Comparison of ENCODE assay signal across 8 cellular contexts in genomic region chr16:728131-728889, GRCh38. TPM values are rescaled to one million over a fixed set of nuclear protein-coding genes. Genes with fewer than 3 reads are reported as not detected.
DNase-seq lines count a peak whose midpoint lies in the region; ATAC-seq and TF ChIP-seq lines count a peak whose summit lies in the region.

No MANE protein-coding gene starts in this region.

- H3K36me3 Mint-ChIP-seq in stimulated activated effector memory CD8-positive, alpha-beta T cell treated with anti-CD3 and anti-CD28 coated beads, Interleukin-12 subunit alpha, Interleukin-12 subunit beta, amount 100 ng/mL, for 72 hours = peaks cover 9% of the 10 kb centered on the region

- H3K27me3 ChIP-seq in BLaER1 treated with 17β-estradiol and CSF1 and Interleukin-3, amounts not matched to agents 10 nM and 100 nM = peaks cover 0 to 34% (median 0%) of the 10 kb centered on the region in 11 experiments; a peak in 7 of 22 replicates

- H3K9ac ChIP-seq in BLaER1 treated with 17β-estradiol and CSF1 and Interleukin-3, amounts not matched to agents 10 nM and 100 nM = peak overlapping the region in 10 of 11 experiments; percentile 42 to 84 (median 80); a peak in 15 of 22 replicates

- peaks cover 31 to 44% (median 39%) of the 10 kb centered on the region in 11 experiments for H3K36me3 ChIP-seq in BLaER1 treated with 17β-estradiol and CSF1 and Interleukin-3, amounts not matched to agents 10 nM and 100 nM

- peak overlapping the region; percentile 56 for H3K27ac Mint-ChIP-seq in stimulated activated effector memory CD8-positive, alpha-beta T cell treated with anti-CD3 and anti-CD28 coated beads, Interleukin-12 subunit alpha, Interleukin-12 subunit beta, amount 100 ng/mL, for 72 hours

- no peaks in the 10 kb centered on the region for H3K9me3 Mint-ChIP-seq in stimulated activated effector memory CD8-positive, alpha-beta T cell treated with anti-CD3 and anti-CD28 coated beads, Interleukin-12 subunit alpha, Interleukin-12 subunit beta, amount 100 ng/mL, for 72 hours

- peaks cover 28 to 80% (median 66%) of the 10 kb centered on the region in 11 experiments; a peak in 21 of 22 replicates for H4K20me1 ChIP-seq in BLaER1 treated with 17β-estradiol and CSF1 and Interleukin-3, amounts not matched to agents 10 nM and 100 nM

- H3K27ac ChIP-seq in BLaER1 treated with 17β-estradiol and CSF1 and Interleukin-3, amounts not matched to agents 10 nM and 100 nM = peak overlapping the region in 3 of 11 experiments; percentile 77 to 83 (median 80); a peak in 6 of 22 replicates

- peak overlapping the region; percentile 65 for H3K4me3 Mint-ChIP-seq in stimulated activated effector memory CD8-positive, alpha-beta T cell treated with anti-CD3 and anti-CD28 coated beads, Interleukin-12 subunit alpha, Interleukin-12 subunit beta, amount 100 ng/mL, for 72 hours

- TF ChIP-seq POLR2A in lower leg skin (IDR thresholded peaks at IDR 0.05) = no peak

- peaks cover 5% of the 10 kb centered on the region for H3K4me1 Mint-ChIP-seq in stimulated activated effector memory CD8-positive, alpha-beta T cell treated with anti-CD3 and anti-CD28 coated beads, Interleukin-12 subunit alpha, Interleukin-12 subunit beta, amount 100 ng/mL, for 72 hours

- H3K4me3 ChIP-seq in BLaER1 treated with 17β-estradiol and CSF1 and Interleukin-3, amounts not matched to agents 10 nM and 100 nM = peak overlapping the region; percentile 67 to 78 (median 73); a peak in 19 of 20 replicates
- no peak overlapping the region for H3K4me3 ChIP-seq in lower leg skin (ENCODE audit: low read depth, poor library complexity, severe bottlenecking)

- H3K9me3 ChIP-seq in BLaER1 treated with 17β-estradiol and CSF1 and Interleukin-3, amounts not matched to agents 10 nM and 100 nM (replicated peaks in 1 of 11) = no peaks in the 10 kb centered on the region

- WGBS in lower leg skin, 2 donors = 0 to 3% methylated on average over 9 to 46 of the region's 80 CpGs

- peak; percentile 88 for DNase-seq in GM19238 (ENCODE audit: insufficient read length, low spot score)
- DNase-seq in NCI-H146 treated with DMSO at 0.1 percent for 48 hours (lab: John Stamatoyannopoulos, UW; ENCODE audit: unreplicated experiment) = peak; percentile 66
- peak; percentile 48 to 52 for DNase-seq in activated CD4-positive, alpha-beta T cell treated with anti-CD3 and anti-CD28 coated beads for 4 hours
- DNase-seq in dermis blood vessel endothelial cell = peak; percentile 49
- peak; percentile 45 to 93 for DNase-seq in lower leg skin (ENCODE audit: low spot score in 2 of 2)
- peak; percentile 51 to 83 for DNase-seq in stimulated activated effector memory CD8-positive, alpha-beta T cell treated with anti-CD3 and anti-CD28 coated beads, Interleukin-12 subunit alpha, Interleukin-12 subunit beta, amount 100 ng/mL, for 72 hours (ENCODE audit: low spot score in 2 of 2)
- DNase-seq in KG1 (lab: John Stamatoyannopoulos, UW) = no peak

- intact Hi-C loops in lower leg skin (cut with DNase I; ENCODE audit: low total_unique reads) = no loop called here

- TF ChIP-seq CTCF in lower leg skin (IDR thresholded peaks at IDR 0.05) = no peak

- H3K4me2 ChIP-seq in BLaER1 treated with 17β-estradiol and CSF1 and Interleukin-3, amounts not matched to agents 10 nM and 100 nM = peak overlapping the region; percentile 96 to 100 (median 100)

- peaks cover 11 to 80% (median 67%) of the 10 kb centered on the region in 10 experiments; a peak in 19 of 20 replicates for H3K4me1 ChIP-seq in BLaER1 treated with 17β-estradiol and CSF1 and Interleukin-3, amounts not matched to agents 10 nM and 100 nM

- ATAC-seq in stimulated activated effector memory CD8-positive, alpha-beta T cell treated with anti-CD3 and anti-CD28 coated beads, Interleukin-12 subunit alpha, Interleukin-12 subunit beta, amount 100 ng/mL, for 72 hours = peak; percentile 75

RNA-seq across cellular contexts. Expression of gene HAGHL, which starts 1.4 kb away (rescaled TPM):
- total RNA-seq in dermis blood vessel endothelial cell (5.1 and 6.3 TPM in 2 replicates), lower leg skin (1 to 10 TPM; 4.5 to 6.3 (median 6.0) TPM)

RNA-seq across cellular contexts. Expression of gene CCDC78, which starts 2.1 kb away (rescaled TPM):
- total RNA-seq in dermis blood vessel endothelial cell = 0.34 and 0.65 TPM in 2 replicates
- total RNA-seq in lower leg skin = under 1 TPM in 2 of 4 donors, not detected in 2; 0.52 to 0.55 TPM

RNA-seq across cellular contexts. Expression of gene ANTKMT, which starts 7.4 kb away (rescaled TPM):
- 25.5 and 47.5 TPM in 2 replicates for total RNA-seq in dermis blood vessel endothelial cell
- total RNA-seq in lower leg skin = 10 to 100 TPM; 24.9 to 42.4 (median 32.1) TPM

RNA-seq across cellular contexts. Expression of gene CIAO3, which starts 12.5 kb away (rescaled TPM):
- 34.6 and 42.4 TPM in 2 replicates for total RNA-seq in dermis blood vessel endothelial cell
- 10 to 100 TPM; 34.7 to 75.8 (median 42.2) TPM for total RNA-seq in lower leg skin

RNA-seq across cellular contexts. Expression of gene METRN, which starts 13.4 kb away (rescaled TPM):
- total RNA-seq in dermis blood vessel endothelial cell (34.9 and 41.7 TPM in 2 replicates), lower leg skin (10 to 100 TPM; 24.2 to 48.4 (median 36.0) TPM)
